ENCODE assay signal across 9 cellular contexts in the genomic region with DNA sequence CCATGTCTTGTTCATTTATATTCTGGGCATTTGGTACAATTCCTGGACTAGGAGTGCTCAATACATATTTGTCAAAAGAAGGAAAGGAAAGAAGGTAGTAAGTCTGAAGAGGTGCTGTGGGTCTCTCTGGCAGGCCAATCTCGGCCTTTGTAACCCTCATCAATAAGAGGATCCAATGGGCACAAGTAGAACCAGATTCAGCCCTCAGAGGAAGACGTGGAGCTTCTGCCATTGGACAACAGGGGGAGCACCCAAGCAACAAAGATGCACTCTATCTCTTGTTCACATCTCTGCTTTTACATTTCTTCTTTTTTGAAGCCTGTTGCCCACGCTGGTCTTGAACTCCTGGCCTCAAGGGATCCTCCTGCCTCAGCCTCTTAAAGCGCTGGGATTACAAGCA. TPM values are rescaled to one million over a fixed set of nuclear protein-coding genes. Genes with fewer than 3 reads are reported as not detected.
DNase-seq lines count a peak whose midpoint lies in the region; ATAC-seq and TF ChIP-seq lines count a peak whose summit lies in the region.
"Had no signal": no experiment of that assay in that cellular context is flagged by ENCODE, and none has a peak within 500 bp of the region (broad histone marks: within the 10 kb centered on the region; RNA-seq: fewer than 3 reads in every experiment).

No MANE protein-coding gene starts in this region.

- no peaks in the 10 kb centered on the region; a peak in 1 of 5 replicates for H3K9me3 Mint-ChIP-seq in H9

- H3K4me1 ChIP-seq in BLaER1 treated with 17β-estradiol and CSF1 and Interleukin-3, amounts not matched to agents 10 nM and 100 nM, result peaks cover 32 to 46% (median 37%) of the 10 kb centered on the region in 10 experiments
- H3K4me1 ChIP-seq in H9 (ENCODE audit: insufficient read depth, low read length) (no peaks in the 10 kb centered on the region), trophoblast cell (ENCODE audit: control insufficient read depth in 1 of 2, insufficient read depth in 2 of 2, low read length in 2 of 2) (peaks cover 0 to 6% of the 10 kb centered on the region in 2 experiments)

- peak overlapping the region in 1 of 2 experiments; percentile 6; a peak in 2 of 5 replicates for H3K4me3 Mint-ChIP-seq in H9

- H3K14ac ChIP-seq in H9 (ENCODE audit: insufficient read depth, low read length) (no peak overlapping the region), trophoblast cell (ENCODE audit: low read length) (no peak overlapping the region)

- no CpG with 5 or more reads among the region's 4 CpGs for WGBS in H9 (ENCODE audit: extremely low coverage, insufficient read length, low lambda C conversion rate)
- no CpG with 5 or more reads among the region's 4 CpGs for WGBS in trophoblast cell (ENCODE audit: extremely low coverage, insufficient coverage, insufficient read length)

- no peak overlapping the region for H4K5ac ChIP-seq in H9 (ENCODE audit: insufficient read length, low read depth, low read length)

- no peak overlapping the region for H2BK20ac ChIP-seq in H9 (ENCODE audit: low read depth, low read length, poor library complexity, severe bottlenecking)

- H4K12ac ChIP-seq in trophoblast cell (ENCODE audit: low read depth, low read length), result no peak overlapping the region

- no peaks in the 10 kb centered on the region for H3K9me3 ChIP-seq in BLaER1 treated with 17β-estradiol and CSF1 and Interleukin-3, amounts not matched to agents 10 nM and 100 nM (replicated peaks in 1 of 11)
- H3K9me3 ChIP-seq in H9 (ENCODE audit: control insufficient read depth, low read depth, low read length) (no peaks in the 10 kb centered on the region), trophoblast cell (ENCODE audit: insufficient read depth, low read depth, low read length) (no peaks in the 10 kb centered on the region)

- peak; percentile 49 for DNase-seq in H9
- peak; percentile 21 for DNase-seq in T follicular helper cell (ENCODE audit: low read depth)
- peak; percentile 48 for DNase-seq in central memory CD4-positive, alpha-beta T cell
- DNase-seq in trophoblast cell, result peak; percentile 46 to 58
- DNase-seq in NCI-H2171 treated with DMSO at 0.1 percent for 48 hours (lab: John Stamatoyannopoulos, UW), result no peak
- no peak for DNase-seq in cortex of kidney (lab: John Stamatoyannopoulos, UW)

- H3K4me3 ChIP-seq in BLaER1 treated with 17β-estradiol and CSF1 and Interleukin-3, amounts not matched to agents 10 nM and 100 nM, result no peak overlapping the region
- H3K4me3 ChIP-seq in trophoblast cell (ENCODE audit: low read depth, low read length), result no peak overlapping the region
- H3K4me3 ChIP-seq: lung had no signal

- no peak overlapping the region for H3T11ph ChIP-seq in H9 (ENCODE audit: low read length)

- H3K23ac ChIP-seq in H9 (ENCODE audit: insufficient read length, low read depth, low read length), result no peak overlapping the region
- H3K23ac ChIP-seq in trophoblast cell (ENCODE audit: low read length), result no peak overlapping the region

- H3K27me3 Mint-ChIP-seq in H9 (ENCODE audit: low read depth), result no peaks in the 10 kb centered on the region

- H2AFZ ChIP-seq in H9 (ENCODE audit: low read length) (no peak overlapping the region), trophoblast cell (ENCODE audit: insufficient read depth, low read length, poor library complexity) (no peak overlapping the region)

- H3K36me3 Mint-ChIP-seq in H9 (ENCODE audit: insufficient read depth in 1 of 3, low read depth in 3 of 3), result peaks cover 3 to 5% (median 5%) of the 10 kb centered on the region in 3 experiments; a peak in 6 of 7 replicates

- TF ChIP-seq CTCF in H9 (conservative IDR thresholded peaks at IDR 0.05), result peak; percentile 62

- H4K91ac ChIP-seq in H9 (ENCODE audit: insufficient read length, low read depth, low read length) (no peak overlapping the region), trophoblast cell (ENCODE audit: low read depth, low read length) (no peak overlapping the region)

- no peak overlapping the region for H3K27ac Mint-ChIP-seq in H9

- peaks cover 5 to 29% (median 13%) of the 10 kb centered on the region in 11 experiments for H3K36me3 ChIP-seq in BLaER1 treated with 17β-estradiol and CSF1 and Interleukin-3, amounts not matched to agents 10 nM and 100 nM
- H3K36me3 ChIP-seq in trophoblast cell (ENCODE audit: control insufficient read depth in 1 of 2, insufficient read depth in 2 of 2, low read length in 2 of 2), result peaks cover 0 to 3% of the 10 kb centered on the region in 2 experiments

- no peak overlapping the region for H3K18ac ChIP-seq in H9 (ENCODE audit: insufficient read length, low read depth, low read length)
- H3K18ac ChIP-seq in trophoblast cell (ENCODE audit: low read length), result no peak overlapping the region

- H2BK5ac ChIP-seq in H9 (ENCODE audit: insufficient read length, low read length) (no peak overlapping the region), trophoblast cell (ENCODE audit: low read depth, low read length, poor library complexity) (no peak overlapping the region)

- no peaks in the 10 kb centered on the region for H4K20me1 ChIP-seq in BLaER1 treated with 17β-estradiol and CSF1 and Interleukin-3, amounts not matched to agents 10 nM and 100 nM
- H4K20me1 ChIP-seq in H9 (ENCODE audit: control insufficient read depth, insufficient read depth, insufficient read length), result no peaks in the 10 kb centered on the region

- H2BK120ac ChIP-seq in H9 (ENCODE audit: low read depth, low read length, poor library complexity, severe bottlenecking) (no peak overlapping the region), trophoblast cell (ENCODE audit: insufficient read depth, low read length, poor library complexity) (no peak overlapping the region)

- H3K79me1 ChIP-seq in H9 (ENCODE audit: insufficient read depth, low read depth, low read length, poor library complexity, severe bottlenecking) (peaks cover 5% of the 10 kb centered on the region), trophoblast cell (ENCODE audit: low read length) (peaks cover 5% of the 10 kb centered on the region)

- H3K27me3 ChIP-seq in BLaER1 treated with 17β-estradiol and CSF1 and Interleukin-3, amounts not matched to agents 10 nM and 100 nM, result no peaks in the 10 kb centered on the region
- no peaks in the 10 kb centered on the region for H3K27me3 ChIP-seq in H9 (ENCODE audit: insufficient read depth, low read length)
- H3K27me3 ChIP-seq in trophoblast cell (ENCODE audit: insufficient read depth, low read length), result no peaks in the 10 kb centered on the region

- 0 out of 22 replicates have a peak overlapping the region, but pooled peaks of 1 of the 11 experiments have one; percentile 1 for H3K9ac ChIP-seq in BLaER1 treated with 17β-estradiol and CSF1 and Interleukin-3, amounts not matched to agents 10 nM and 100 nM
- no peak overlapping the region for H3K9ac ChIP-seq in H9 (ENCODE audit: extremely low read depth, insufficient read length, low read length)
- no peak overlapping the region for H3K9ac ChIP-seq in trophoblast cell (ENCODE audit: low read length)

- H2BK12ac ChIP-seq in H9 (ENCODE audit: insufficient read length, low read depth, low read length) (no peak overlapping the region), trophoblast cell (ENCODE audit: low read length) (no peak overlapping the region)

- H3K79me2 ChIP-seq in H9 (ENCODE audit: insufficient read depth, low read length) (no peaks in the 10 kb centered on the region; the same call in 1 of the 2 replicates), trophoblast cell (ENCODE audit: control insufficient read depth, insufficient read depth, low read length, poor library complexity) (peaks cover 3% of the 10 kb centered on the region)

- ATAC-seq in GM18858 (IDR thresholded peaks at IDR 0.05; ENCODE audit: unreplicated experiment), result no peak

- H3K4me1 Mint-ChIP-seq in H9, result peaks cover 7 to 10% of the 10 kb centered on the region in 2 experiments

- peak overlapping the region in 10 of 11 experiments; percentile 82 to 97 (median 92); a peak in 11 of 22 replicates for H3K4me2 ChIP-seq in BLaER1 treated with 17β-estradiol and CSF1 and Interleukin-3, amounts not matched to agents 10 nM and 100 nM
- H3K4me2 ChIP-seq in H9 (ENCODE audit: insufficient read depth, insufficient read length, low read length) (no peak overlapping the region), trophoblast cell (ENCODE audit: low read length) (no peak overlapping the region)

- H3K23me2 ChIP-seq in H9 (ENCODE audit: insufficient read length, low read depth, low read length, poor library complexity, severe bottlenecking), result peaks cover 7% of the 10 kb centered on the region

- H3K56ac ChIP-seq in H9 (ENCODE audit: insufficient read length, low read depth, low read length), result no peak overlapping the region

- H2AK5ac ChIP-seq in H9 (ENCODE audit: insufficient read length, low read length) (no peak overlapping the region), trophoblast cell (ENCODE audit: low read length) (no peak overlapping the region)

- H3K4ac ChIP-seq in H9 (ENCODE audit: low read depth, low read length) (no peak overlapping the region), trophoblast cell (ENCODE audit: low read depth, low read length) (no peak overlapping the region)

- H3K27ac ChIP-seq in BLaER1 treated with 17β-estradiol and CSF1 and Interleukin-3, amounts not matched to agents 10 nM and 100 nM, result no peak overlapping the region
- H3K27ac ChIP-seq in H9 (ENCODE audit: insufficient read length, low read depth, low read length) (no peak overlapping the region), trophoblast cell (ENCODE audit: low read depth, low read length) (no peak overlapping the region)

- H2BK15ac ChIP-seq in H9 (ENCODE audit: low read depth, low read length), result no peak overlapping the region

- H4K8ac ChIP-seq in H9 (replicated peaks; ENCODE audit: insufficient read length, low read depth, low read length) (no peak overlapping the region), trophoblast cell (ENCODE audit: low read depth, low read length) (no peak overlapping the region)

RNA-seq across cellular contexts. Expression of a gene that starts 2.2 kb away (rescaled TPM):
- total RNA-seq in H9 (2021), result 17.5 and 18.6 TPM in 2 replicates
- polyA plus RNA-seq in trophoblast cell (2013), result 28.3 and 31.4 TPM in 2 replicates

RNA-seq across cellular contexts. Expression of a gene that starts 8.4 kb away (rescaled TPM):
- 228 and 234 TPM in 2 replicates for total RNA-seq in H9 (2021)
- polyA plus RNA-seq in trophoblast cell (2013), result 230 and 246 TPM in 2 replicates

RNA-seq across cellular contexts. Expression of a gene that starts 19.3 kb away (rescaled TPM):
- total RNA-seq in H9 (2021), result 57.2 and 57.7 TPM in 2 replicates
- polyA plus RNA-seq in trophoblast cell (2013), result 21.1 and 22.8 TPM in 2 replicates

RNA-seq across cellular contexts. Expression of a gene that starts 34.7 kb away (rescaled TPM):
- 41.0 and 42.0 TPM in 2 replicates for total RNA-seq in H9 (2021)
- 22.4 and 23.1 TPM in 2 replicates for polyA plus RNA-seq in trophoblast cell (2013)

RNA-seq across cellular contexts. Expression of a gene that starts 36.3 kb away (rescaled TPM):
- total RNA-seq in H9 (2021), result 43.6 and 44.5 TPM in 2 replicates
- 38.9 and 40.2 TPM in 2 replicates for polyA plus RNA-seq in trophoblast cell (2013)

Comparison
In these comparisons a context has a peak if more than half of its experiments do, and no peak if none do; other contexts are left out.
1. H3K4me2 ChIP-seq: peak in BLaER1 treated with 17β-estradiol and CSF1 and Interleukin-3, amounts not matched to agents 10 nM and 100 nM (10 of 11); none in H9 (single experiment) and trophoblast cell (single experiment).
2. DNase-seq: peak in H9 (single experiment), T follicular helper cell (single experiment), central memory CD4-positive, alpha-beta T cell (single experiment) and trophoblast cell (2 of 2); none in NCI-H2171 treated with DMSO at 0.1 percent for 48 hours (single experiment) and cortex of kidney (single experiment).